In the genomic region with DNA sequence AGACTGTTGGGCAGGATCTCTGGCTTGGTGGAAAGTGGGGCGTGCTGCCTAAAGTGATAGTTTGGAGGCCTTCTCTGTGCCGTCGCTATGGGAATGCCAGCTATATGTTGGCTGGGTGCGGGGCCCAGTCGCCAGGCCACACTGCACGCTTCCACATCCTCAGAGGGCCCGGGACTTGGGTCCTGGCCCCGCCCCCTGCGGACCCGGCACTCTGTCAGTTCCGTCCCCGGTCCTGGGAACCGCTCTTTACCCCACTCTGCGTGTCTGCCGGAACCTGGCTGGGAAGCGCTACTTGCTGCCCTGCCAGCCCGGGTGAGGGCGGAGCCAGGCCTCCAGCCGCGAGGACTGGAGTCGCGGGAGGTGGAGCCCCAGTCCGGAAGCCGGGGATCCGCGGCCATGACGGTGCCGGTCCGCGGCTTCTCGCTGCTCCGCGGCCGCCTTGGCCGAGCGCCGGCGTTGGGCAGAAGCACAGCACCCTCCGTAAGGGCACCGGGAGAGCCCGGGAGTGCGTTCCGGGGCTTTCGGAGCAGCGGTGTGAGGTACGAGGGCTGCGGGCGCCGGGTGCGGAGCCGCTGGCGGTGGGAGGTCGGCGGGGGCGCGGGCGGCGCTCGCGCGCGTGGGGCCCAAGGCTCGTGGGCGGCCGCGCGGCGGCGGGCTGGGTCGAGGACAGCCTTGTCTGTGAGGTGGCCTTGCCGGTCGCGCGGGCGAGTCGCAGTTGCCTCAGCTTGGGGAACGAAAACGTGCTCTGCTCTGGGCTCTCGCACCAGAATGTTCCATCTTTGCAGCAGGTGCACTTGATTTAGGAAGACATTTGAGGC, we compare ENCODE assay signal across 1 cellular context.
A peak's percentile ranks its signal among the peaks of the same experiment; 100 is the strongest.
TF ChIP-seq lines count a peak whose summit lies in the region.

A gene (plus strand): TSS at position 376 of the 818 bp plus-strand sequence. CDS start 21 bp downstream, at position 397.

TF ChIP-seq in K562, 482 proteins besides CTCF, POLR2A, EP300 and RAD21 (continued from another document and continues in another):
- TF ChIP-seq, protein P1, sequence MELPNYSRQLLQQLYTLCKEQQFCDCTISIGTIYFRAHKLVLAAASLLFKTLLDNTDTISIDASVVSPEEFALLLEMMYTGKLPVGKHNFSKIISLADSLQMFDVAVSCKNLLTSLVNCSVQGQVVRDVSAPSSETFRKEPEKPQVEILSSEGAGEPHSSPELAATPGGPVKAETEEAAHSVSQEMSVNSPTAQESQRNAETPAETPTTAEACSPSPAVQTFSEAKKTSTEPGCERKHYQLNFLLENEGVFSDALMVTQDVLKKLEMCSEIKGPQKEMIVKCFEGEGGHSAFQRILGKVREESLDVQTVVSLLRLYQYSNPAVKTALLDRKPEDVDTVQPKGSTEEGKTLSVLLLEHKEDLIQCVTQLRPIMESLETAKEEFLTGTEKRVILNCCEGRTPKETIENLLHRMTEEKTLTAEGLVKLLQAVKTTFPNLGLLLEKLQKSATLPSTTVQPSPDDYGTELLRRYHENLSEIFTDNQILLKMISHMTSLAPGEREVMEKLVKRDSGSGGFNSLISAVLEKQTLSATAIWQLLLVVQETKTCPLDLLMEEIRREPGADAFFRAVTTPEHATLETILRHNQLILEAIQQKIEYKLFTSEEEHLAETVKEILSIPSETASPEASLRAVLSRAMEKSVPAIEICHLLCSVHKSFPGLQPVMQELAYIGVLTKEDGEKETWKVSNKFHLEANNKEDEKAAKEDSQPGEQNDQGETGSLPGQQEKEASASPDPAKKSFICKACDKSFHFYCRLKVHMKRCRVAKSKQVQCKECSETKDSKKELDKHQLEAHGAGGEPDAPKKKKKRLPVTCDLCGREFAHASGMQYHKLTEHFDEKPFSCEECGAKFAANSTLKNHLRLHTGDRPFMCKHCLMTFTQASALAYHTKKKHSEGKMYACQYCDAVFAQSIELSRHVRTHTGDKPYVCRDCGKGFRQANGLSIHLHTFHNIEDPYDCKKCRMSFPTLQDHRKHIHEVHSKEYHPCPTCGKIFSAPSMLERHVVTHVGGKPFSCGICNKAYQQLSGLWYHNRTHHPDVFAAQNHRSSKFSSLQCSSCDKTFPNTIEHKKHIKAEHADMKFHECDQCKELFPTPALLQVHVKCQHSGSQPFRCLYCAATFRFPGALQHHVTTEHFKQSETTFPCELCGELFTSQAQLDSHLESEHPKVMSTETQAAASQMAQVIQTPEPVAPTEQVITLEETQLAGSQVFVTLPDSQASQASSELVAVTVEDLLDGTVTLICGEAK (IDR thresholded peaks at IDR 0.05) = peak; percentile 95
- TF ChIP-seq, protein P1 (CRISPR knock-in tag; IDR thresholded peaks at IDR 0.05) = no peak
- TF ChIP-seq ZNF217 (CRISPR knock-in tag; IDR thresholded peaks at IDR 0.05) (no peak), YY1 (IDR thresholded peaks at IDR 0.05; ENCODE audit: borderline replicate concordance in 1 of 3, control insufficient read depth in 1 of 3, extremely low read depth in 1 of 3, insufficient read depth in 3 of 3, insufficient read length in 1 of 3, insufficient replicate concordance in 2 of 3, low read depth in 1 of 3, low read length in 2 of 3) (peak; percentile 64 to 94 (median 92)), PCBP1 (IDR thresholded peaks at IDR 0.05; ENCODE audit: low read depth, low read length, poor library complexity, severe bottlenecking) (no peak), FOXK2 (conservative IDR thresholded peaks at IDR 0.05 in 1 of 2, IDR thresholded peaks at IDR 0.05 in 1 of 2; ENCODE audit: low read depth in 2 of 2) (peak in 1 of 2 experiments; percentile 34; a peak in 1 of 4 replicates), MCM7 (IDR thresholded peaks at IDR 0.05) (no peak), ZNF282 (CRISPR knock-in tag; IDR thresholded peaks at IDR 0.05) (no peak), SMARCB1 (IDR thresholded peaks at IDR 0.05; ENCODE audit: insufficient read length, low read depth) (no peak), GTF2E2 (tag; IDR thresholded peaks at IDR 0.05) (peak; percentile 88), ZNF699 (CRISPR knock-in tag; IDR thresholded peaks at IDR 0.05; ENCODE audit: insufficient replicate concordance) (no peak), MAFG (tag; conservative IDR thresholded peaks at IDR 0.05) (no peak), CREB1 (IDR thresholded peaks at IDR 0.05) (0 out of 2 replicates have a peak, but pooled peaks have one; percentile 13), CREB1 (CRISPR knock-in tag; IDR thresholded peaks at IDR 0.05) (peak; percentile 53; the same call in 1 of the 2 replicates), GTF2F1 (IDR thresholded peaks at IDR 0.05; ENCODE audit: low read depth, low read length) (0 out of 2 replicates have a peak, but pooled peaks have one; percentile 57), SRSF1 (IDR thresholded peaks at IDR 0.05; ENCODE audit: low read depth, low read length) (peak; percentile 32; the same call in 1 of the 2 replicates), ZNF133 (CRISPR knock-in tag; IDR thresholded peaks at IDR 0.05) (no peak), SMARCA5 (IDR thresholded peaks at IDR 0.05) (no peak), ZNF41 (CRISPR knock-in tag; conservative IDR thresholded peaks at IDR 0.05) (no peak), KAT7 (CRISPR knock-in tag; IDR thresholded peaks at IDR 0.05; ENCODE audit: borderline replicate concordance) (peak; percentile 85; the same call in 1 of the 2 replicates), ATF1 (CRISPR knock-in tag; IDR thresholded peaks at IDR 0.05) (no peak), ATF1 (tag; IDR thresholded peaks at IDR 0.05) (peak; percentile 70), ZEB2 (IDR thresholded peaks at IDR 0.05) (peak; percentile 85), POLR3G (IDR thresholded peaks at IDR 0.05; ENCODE audit: extremely low read depth, insufficient read length, insufficient replicate concordance) (no peak), XRCC5 (IDR thresholded peaks at IDR 0.05; ENCODE audit: low read depth, low read length) (peak; percentile 85; the same call in 1 of the 2 replicates), RB1 (IDR thresholded peaks at IDR 0.05; ENCODE audit: low read depth) (peak; percentile 68; the same call in 1 of the 2 replicates), ZNF77 (CRISPR knock-in tag; IDR thresholded peaks at IDR 0.05) (no peak), MBD2 (IDR thresholded peaks at IDR 0.05; ENCODE audit: borderline replicate concordance, low read depth) (peak; percentile 69; the same call in 1 of the 2 replicates), NFYB (IDR thresholded peaks at IDR 0.05; ENCODE audit: extremely low read depth, insufficient read length) (no peak), LARP7 (IDR thresholded peaks at IDR 0.05) (no peak), SOX6 (IDR thresholded peaks at IDR 0.05) (peak; percentile 62), CBX3 (IDR thresholded peaks at IDR 0.05; ENCODE audit: borderline replicate concordance in 1 of 2, low read length in 2 of 2) (no peak), KDM5B (IDR thresholded peaks at IDR 0.05; ENCODE audit: insufficient replicate concordance, low read depth, low read length) (peak; percentile 95)
- TF ChIP-seq, protein P2, sequence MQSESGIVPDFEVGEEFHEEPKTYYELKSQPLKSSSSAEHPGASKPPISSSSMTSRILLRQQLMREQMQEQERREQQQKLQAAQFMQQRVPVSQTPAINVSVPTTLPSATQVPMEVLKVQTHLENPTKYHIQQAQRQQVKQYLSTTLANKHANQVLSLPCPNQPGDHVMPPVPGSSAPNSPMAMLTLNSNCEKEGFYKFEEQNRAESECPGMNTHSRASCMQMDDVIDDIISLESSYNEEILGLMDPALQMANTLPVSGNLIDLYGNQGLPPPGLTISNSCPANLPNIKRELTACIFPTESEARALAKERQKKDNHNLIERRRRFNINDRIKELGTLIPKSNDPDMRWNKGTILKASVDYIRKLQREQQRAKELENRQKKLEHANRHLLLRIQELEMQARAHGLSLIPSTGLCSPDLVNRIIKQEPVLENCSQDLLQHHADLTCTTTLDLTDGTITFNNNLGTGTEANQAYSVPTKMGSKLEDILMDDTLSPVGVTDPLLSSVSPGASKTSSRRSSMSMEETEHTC (IDR thresholded peaks at IDR 0.05) = no peak
- TF ChIP-seq, protein P3, sequence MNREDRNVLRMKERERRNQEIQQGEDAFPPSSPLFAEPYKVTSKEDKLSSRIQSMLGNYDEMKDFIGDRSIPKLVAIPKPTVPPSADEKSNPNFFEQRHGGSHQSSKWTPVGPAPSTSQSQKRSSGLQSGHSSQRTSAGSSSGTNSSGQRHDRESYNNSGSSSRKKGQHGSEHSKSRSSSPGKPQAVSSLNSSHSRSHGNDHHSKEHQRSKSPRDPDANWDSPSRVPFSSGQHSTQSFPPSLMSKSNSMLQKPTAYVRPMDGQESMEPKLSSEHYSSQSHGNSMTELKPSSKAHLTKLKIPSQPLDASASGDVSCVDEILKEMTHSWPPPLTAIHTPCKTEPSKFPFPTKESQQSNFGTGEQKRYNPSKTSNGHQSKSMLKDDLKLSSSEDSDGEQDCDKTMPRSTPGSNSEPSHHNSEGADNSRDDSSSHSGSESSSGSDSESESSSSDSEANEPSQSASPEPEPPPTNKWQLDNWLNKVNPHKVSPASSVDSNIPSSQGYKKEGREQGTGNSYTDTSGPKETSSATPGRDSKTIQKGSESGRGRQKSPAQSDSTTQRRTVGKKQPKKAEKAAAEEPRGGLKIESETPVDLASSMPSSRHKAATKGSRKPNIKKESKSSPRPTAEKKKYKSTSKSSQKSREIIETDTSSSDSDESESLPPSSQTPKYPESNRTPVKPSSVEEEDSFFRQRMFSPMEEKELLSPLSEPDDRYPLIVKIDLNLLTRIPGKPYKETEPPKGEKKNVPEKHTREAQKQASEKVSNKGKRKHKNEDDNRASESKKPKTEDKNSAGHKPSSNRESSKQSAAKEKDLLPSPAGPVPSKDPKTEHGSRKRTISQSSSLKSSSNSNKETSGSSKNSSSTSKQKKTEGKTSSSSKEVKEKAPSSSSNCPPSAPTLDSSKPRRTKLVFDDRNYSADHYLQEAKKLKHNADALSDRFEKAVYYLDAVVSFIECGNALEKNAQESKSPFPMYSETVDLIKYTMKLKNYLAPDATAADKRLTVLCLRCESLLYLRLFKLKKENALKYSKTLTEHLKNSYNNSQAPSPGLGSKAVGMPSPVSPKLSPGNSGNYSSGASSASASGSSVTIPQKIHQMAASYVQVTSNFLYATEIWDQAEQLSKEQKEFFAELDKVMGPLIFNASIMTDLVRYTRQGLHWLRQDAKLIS (CRISPR knock-in tag; IDR thresholded peaks at IDR 0.05) = 0 out of 2 replicates have a peak, but pooled peaks have one; percentile 31
- TF ChIP-seq, protein P4, sequence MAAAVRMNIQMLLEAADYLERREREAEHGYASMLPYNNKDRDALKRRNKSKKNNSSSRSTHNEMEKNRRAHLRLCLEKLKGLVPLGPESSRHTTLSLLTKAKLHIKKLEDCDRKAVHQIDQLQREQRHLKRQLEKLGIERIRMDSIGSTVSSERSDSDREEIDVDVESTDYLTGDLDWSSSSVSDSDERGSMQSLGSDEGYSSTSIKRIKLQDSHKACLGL (CRISPR knock-in tag; IDR thresholded peaks at IDR 0.05; ENCODE audit: borderline replicate concordance, poor library complexity, severe bottlenecking) = no peak
- TF ChIP-seq, protein P5, sequence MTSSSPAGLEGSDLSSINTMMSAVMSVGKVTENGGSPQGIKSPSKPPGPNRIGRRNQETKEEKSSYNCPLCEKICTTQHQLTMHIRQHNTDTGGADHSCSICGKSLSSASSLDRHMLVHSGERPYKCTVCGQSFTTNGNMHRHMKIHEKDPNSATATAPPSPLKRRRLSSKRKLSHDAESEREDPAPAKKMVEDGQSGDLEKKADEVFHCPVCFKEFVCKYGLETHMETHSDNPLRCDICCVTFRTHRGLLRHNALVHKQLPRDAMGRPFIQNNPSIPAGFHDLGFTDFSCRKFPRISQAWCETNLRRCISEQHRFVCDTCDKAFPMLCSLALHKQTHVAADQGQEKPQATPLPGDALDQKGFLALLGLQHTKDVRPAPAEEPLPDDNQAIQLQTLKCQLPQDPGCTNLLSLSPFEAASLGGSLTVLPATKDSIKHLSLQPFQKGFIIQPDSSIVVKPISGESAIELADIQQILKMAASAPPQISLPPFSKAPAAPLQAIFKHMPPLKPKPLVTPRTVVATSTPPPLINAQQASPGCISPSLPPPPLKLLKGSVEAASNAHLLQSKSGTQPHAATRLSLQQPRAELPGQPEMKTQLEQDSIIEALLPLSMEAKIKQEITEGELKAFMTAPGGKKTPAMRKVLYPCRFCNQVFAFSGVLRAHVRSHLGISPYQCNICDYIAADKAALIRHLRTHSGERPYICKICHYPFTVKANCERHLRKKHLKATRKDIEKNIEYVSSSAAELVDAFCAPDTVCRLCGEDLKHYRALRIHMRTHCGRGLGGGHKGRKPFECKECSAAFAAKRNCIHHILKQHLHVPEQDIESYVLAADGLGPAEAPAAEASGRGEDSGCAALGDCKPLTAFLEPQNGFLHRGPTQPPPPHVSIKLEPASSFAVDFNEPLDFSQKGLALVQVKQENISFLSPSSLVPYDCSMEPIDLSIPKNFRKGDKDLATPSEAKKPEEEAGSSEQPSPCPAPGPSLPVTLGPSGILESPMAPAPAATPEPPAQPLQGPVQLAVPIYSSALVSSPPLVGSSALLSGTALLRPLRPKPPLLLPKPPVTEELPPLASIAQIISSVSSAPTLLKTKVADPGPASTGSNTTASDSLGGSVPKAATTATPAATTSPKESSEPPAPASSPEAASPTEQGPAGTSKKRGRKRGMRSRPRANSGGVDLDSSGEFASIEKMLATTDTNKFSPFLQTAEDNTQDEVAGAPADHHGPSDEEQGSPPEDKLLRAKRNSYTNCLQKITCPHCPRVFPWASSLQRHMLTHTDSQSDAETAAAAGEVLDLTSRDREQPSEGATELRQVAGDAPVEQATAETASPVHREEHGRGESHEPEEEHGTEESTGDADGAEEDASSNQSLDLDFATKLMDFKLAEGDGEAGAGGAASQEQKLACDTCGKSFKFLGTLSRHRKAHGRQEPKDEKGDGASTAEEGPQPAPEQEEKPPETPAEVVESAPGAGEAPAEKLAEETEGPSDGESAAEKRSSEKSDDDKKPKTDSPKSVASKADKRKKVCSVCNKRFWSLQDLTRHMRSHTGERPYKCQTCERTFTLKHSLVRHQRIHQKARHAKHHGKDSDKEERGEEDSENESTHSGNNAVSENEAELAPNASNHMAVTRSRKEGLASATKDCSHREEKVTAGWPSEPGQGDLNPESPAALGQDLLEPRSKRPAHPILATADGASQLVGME (CRISPR knock-in tag; IDR thresholded peaks at IDR 0.05) = no peak
